Comparison of ENCODE assay signal across 8 cellular contexts in genomic region chr3:71010731-71011455, GRCh38.
DNase-seq lines count a peak whose midpoint lies in the region; ATAC-seq and TF ChIP-seq lines count a peak whose summit lies in the region.

No MANE protein-coding gene starts in this region.

- no peak for TF ChIP-seq POLR2A in breast epithelium (IDR thresholded peaks at IDR 0.05)

- ATAC-seq in GM18498 (IDR thresholded peaks at IDR 0.05; ENCODE audit: unreplicated experiment) (peak; percentile 76), HG02884 (IDR thresholded peaks at IDR 0.05; ENCODE audit: unreplicated experiment) (peak; percentile 64), foreskin keratinocyte (peak; percentile 51)
- ATAC-seq in activated CD4-positive, CD25-positive, alpha-beta regulatory T cell treated with anti-CD3 and anti-CD28 coated beads, Interleukin-2, amount 50 U/mL, for 24 hours: peak; percentile 86 to 89
- ATAC-seq in stimulated activated memory B cell treated with anti-CD40 and anti-IgM and Interleukin-4, amounts not matched to agents 10 μg/mL and 1 μg/mL and 100 μg/mL, for 72 hours: peak; percentile 86

- H3K36me3 Mint-ChIP-seq in stimulated activated memory B cell treated with anti-CD40 and anti-IgM and Interleukin-4, amounts not matched to agents 10 μg/mL and 1 μg/mL and 100 μg/mL, for 72 hours: peaks cover 30% of the 10 kb centered on the region

- no peaks in the 10 kb centered on the region for H3K36me3 ChIP-seq in breast epithelium

- H3K27me3 ChIP-seq in foreskin keratinocyte: no peaks in the 10 kb centered on the region
- no peaks in the 10 kb centered on the region for H3K27me3 ChIP-seq in breast epithelium

- peak overlapping the region; percentile 93 for H3K27ac Mint-ChIP-seq in stimulated activated memory B cell treated with anti-CD40 and anti-IgM and Interleukin-4, amounts not matched to agents 10 μg/mL and 1 μg/mL and 100 μg/mL, for 72 hours

- H3K27ac ChIP-seq in foreskin keratinocyte (peak overlapping the region; percentile 31), breast epithelium (peak overlapping the region in 1 of 2 donors; percentile 19)

- H3K4me3 Mint-ChIP-seq in stimulated activated memory B cell treated with anti-CD40 and anti-IgM and Interleukin-4, amounts not matched to agents 10 μg/mL and 1 μg/mL and 100 μg/mL, for 72 hours: peak overlapping the region; percentile 23

- H3K4me1 ChIP-seq in foreskin keratinocyte (peaks cover 40% of the 10 kb centered on the region), breast epithelium (peaks cover 0 to 12% of the 10 kb centered on the region in 2 donors)

- H3K9me3 ChIP-seq in breast epithelium: no peaks in the 10 kb centered on the region

- H3K9me3 Mint-ChIP-seq in stimulated activated memory B cell treated with anti-CD40 and anti-IgM and Interleukin-4, amounts not matched to agents 10 μg/mL and 1 μg/mL and 100 μg/mL, for 72 hours: no peaks in the 10 kb centered on the region

- DNase-seq in foreskin keratinocyte: peak in 1 of 2 donors; percentile 66
- DNase-seq in LoVo (ENCODE audit: low spot score): no peak
- no peak for DNase-seq in breast epithelium (ENCODE audit: low spot score in 2 of 2)
- DNase-seq in anterior cingulate cortex (lab: John Stamatoyannopoulos, UW): no peak

- H3K4me3 ChIP-seq in breast epithelium: no peak overlapping the region

- intact Hi-C loops in breast epithelium (cut with DNase I; ENCODE audit: low total_unique reads): no loop called here

- H3K27me3 Mint-ChIP-seq in stimulated activated memory B cell treated with anti-CD40 and anti-IgM and Interleukin-4, amounts not matched to agents 10 μg/mL and 1 μg/mL and 100 μg/mL, for 72 hours: no peaks in the 10 kb centered on the region

- TF ChIP-seq CTCF in foreskin keratinocyte (conservative IDR thresholded peaks at IDR 0.05): no peak
- no peak for TF ChIP-seq CTCF in breast epithelium (IDR thresholded peaks at IDR 0.05)

- H3K4me1 Mint-ChIP-seq in stimulated activated memory B cell treated with anti-CD40 and anti-IgM and Interleukin-4, amounts not matched to agents 10 μg/mL and 1 μg/mL and 100 μg/mL, for 72 hours: peaks cover 45% of the 10 kb centered on the region
